8 cellular contexts compared by ENCODE assay signal in the genomic region with DNA sequence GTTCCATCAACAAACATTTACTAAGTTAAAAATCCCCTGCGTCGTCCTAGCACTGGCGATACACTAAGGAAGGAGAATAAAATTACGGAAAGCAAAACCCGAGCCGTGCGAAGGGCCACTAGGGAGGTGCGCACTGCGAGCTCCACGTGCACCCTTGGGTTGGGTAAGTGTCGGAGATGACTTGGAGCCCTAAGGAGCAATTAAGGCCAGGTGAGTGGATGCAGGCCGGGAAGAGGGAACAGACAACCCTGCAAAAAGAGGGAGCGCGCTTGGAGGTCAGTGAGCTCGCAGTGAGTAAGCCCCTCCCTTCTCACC. TPM values are rescaled to one million over a fixed set of nuclear protein-coding genes. Genes with fewer than 3 reads are reported as not detected.
A peak's percentile ranks its signal among the peaks of the same experiment; 100 is the strongest.
DNase-seq lines count a peak whose midpoint lies in the region; ATAC-seq, FAIRE-seq and TF ChIP-seq lines count a peak whose summit lies in the region.

No MANE protein-coding gene starts in this region.

- H3K9me3 ChIP-seq in tibial nerve: no peaks in the 10 kb centered on the region

- peak overlapping the region; percentile 92 for H3K27ac Mint-ChIP-seq in activated T-helper 2 cell treated with anti-CD3 and anti-CD28 coated beads, Interferon-gamma antibody, Interleukin-2, Interleukin-4, amounts not matched to agents 10 μg/mL and 5 μg/mL and 100 μg/mL, durations not matched to agents 14 hours and 24 hours and 36 hours

- no peak for TF ChIP-seq POLR2A in tibial nerve (IDR thresholded peaks at IDR 0.05)

- 0 to 1% methylated on average over 14 to 15 of the region's 15 CpGs for WGBS in tibial nerve, 2 donors

- H3K27me3 Mint-ChIP-seq in activated T-helper 2 cell treated with anti-CD3 and anti-CD28 coated beads, Interferon-gamma antibody, Interleukin-2, Interleukin-4, amounts not matched to agents 10 μg/mL and 5 μg/mL and 100 μg/mL, durations not matched to agents 14 hours and 24 hours and 36 hours (ENCODE audit: low read depth): no peaks in the 10 kb centered on the region

- intact Hi-C loops in activated T-helper 2 cell treated with anti-CD3 and anti-CD28 coated beads, Interferon-gamma antibody, Interleukin-2, Interleukin-4, amounts not matched to agents 10 μg/mL and 5 μg/mL and 100 μg/mL, durations not matched to agents 14 hours and 24 hours and 36 hours (cut with micrococcal nuclease): no loop called here
- intact Hi-C loops in left colon (cut with DNase I, micrococcal nuclease): no loop called here

- H3K4me3 Mint-ChIP-seq in activated T-helper 2 cell treated with anti-CD3 and anti-CD28 coated beads, Interferon-gamma antibody, Interleukin-2, Interleukin-4, amounts not matched to agents 10 μg/mL and 5 μg/mL and 100 μg/mL, durations not matched to agents 14 hours and 24 hours and 36 hours (ENCODE audit: low read depth): peak overlapping the region; percentile 91

- H3K27ac ChIP-seq in tibial nerve: peak overlapping the region; percentile 81 to 83 (median 82)

- no peak for FAIRE-seq in GM19239 (lab: Jason Lieb, UNC)

- H3K27me3 ChIP-seq in tibial nerve: no peaks in the 10 kb centered on the region

- no peak for DNase-seq in activated T-helper 2 cell treated with anti-CD3 and anti-CD28 coated beads, Interferon-gamma antibody, Interleukin-2, Interleukin-4, amounts not matched to agents 10 μg/mL and 5 μg/mL and 100 μg/mL, durations not matched to agents 14 hours and 24 hours and 36 hours (ENCODE audit: low spot score)
- DNase-seq in left colon: no peak
- no peak for DNase-seq in tibial nerve (ENCODE audit: low spot score in 2 of 2)
- no peak for DNase-seq in iPS-NIHi11 (ENCODE audit: low spot score)
- DNase-seq in GM03348 (ENCODE audit: low spot score): no peak
- no peak for DNase-seq in GM19239 (ENCODE audit: insufficient read length, low spot score)

- peaks cover 0 to 23% (median 4%) of the 10 kb centered on the region in 4 donors for H3K4me1 ChIP-seq in tibial nerve

- H3K36me3 ChIP-seq in tibial nerve: peaks cover 0 to 29% (median 0%) of the 10 kb centered on the region in 3 donors

- peaks cover 36% of the 10 kb centered on the region for H3K36me3 Mint-ChIP-seq in activated T-helper 2 cell treated with anti-CD3 and anti-CD28 coated beads, Interferon-gamma antibody, Interleukin-2, Interleukin-4, amounts not matched to agents 10 μg/mL and 5 μg/mL and 100 μg/mL, durations not matched to agents 14 hours and 24 hours and 36 hours (ENCODE audit: low read depth)

- TF ChIP-seq EP300 in tibial nerve (IDR thresholded peaks at IDR 0.05): no peak

- peaks cover 14% of the 10 kb centered on the region for H3K4me1 Mint-ChIP-seq in activated T-helper 2 cell treated with anti-CD3 and anti-CD28 coated beads, Interferon-gamma antibody, Interleukin-2, Interleukin-4, amounts not matched to agents 10 μg/mL and 5 μg/mL and 100 μg/mL, durations not matched to agents 14 hours and 24 hours and 36 hours (ENCODE audit: low read depth)

- no peak for TF ChIP-seq CTCF in tibial nerve (IDR thresholded peaks at IDR 0.05)

- ATAC-seq in GM18499 (IDR thresholded peaks at IDR 0.05; ENCODE audit: insufficient read depth, unreplicated experiment) (peak; percentile 4), HG02943 (IDR thresholded peaks at IDR 0.05; ENCODE audit: low read depth, unreplicated experiment) (peak; percentile 14), left colon (peak; percentile 54)

- no peaks in the 10 kb centered on the region for H3K9me3 Mint-ChIP-seq in activated T-helper 2 cell treated with anti-CD3 and anti-CD28 coated beads, Interferon-gamma antibody, Interleukin-2, Interleukin-4, amounts not matched to agents 10 μg/mL and 5 μg/mL and 100 μg/mL, durations not matched to agents 14 hours and 24 hours and 36 hours

- peak overlapping the region; percentile 81 to 97 (median 97) for H3K4me3 ChIP-seq in tibial nerve

RNA-seq across cellular contexts. Expression of a gene that starts 0.7 kb away (rescaled TPM):
- total RNA-seq in activated T-helper 2 cell treated with anti-CD3 and anti-CD28 coated beads, Interferon-gamma antibody, Interleukin-2, Interleukin-4, amounts not matched to agents 10 μg/mL and 5 μg/mL and 100 μg/mL, durations not matched to agents 14 hours and 24 hours and 36 hours: 62.2 and 65.6 TPM in 2 replicates
- total RNA-seq in left colon (10 to 100 TPM; 10.5 to 21.5 TPM), tibial nerve (10 to 100 TPM; 13.0 to 30.6 (median 17.4) TPM)

RNA-seq across cellular contexts. Expression of a gene that starts 14.5 kb away (rescaled TPM):
- 39.6 and 45.9 TPM in 2 replicates for total RNA-seq in activated T-helper 2 cell treated with anti-CD3 and anti-CD28 coated beads, Interferon-gamma antibody, Interleukin-2, Interleukin-4, amounts not matched to agents 10 μg/mL and 5 μg/mL and 100 μg/mL, durations not matched to agents 14 hours and 24 hours and 36 hours
- total RNA-seq in left colon (10 to 100 TPM; 35.7 to 38.2 TPM), tibial nerve (10 to 100 TPM; 52.1 to 75.2 (median 61.4) TPM)

RNA-seq across cellular contexts. Expression of a gene that starts 46.8 kb away (rescaled TPM):
- total RNA-seq in activated T-helper 2 cell treated with anti-CD3 and anti-CD28 coated beads, Interferon-gamma antibody, Interleukin-2, Interleukin-4, amounts not matched to agents 10 μg/mL and 5 μg/mL and 100 μg/mL, durations not matched to agents 14 hours and 24 hours and 36 hours: 0.21 and 0.30 TPM in 2 replicates
- total RNA-seq in left colon (not detected), tibial nerve (not detected)

Comparison
In these comparisons a context has a peak if more than half of its experiments do, and no peak if none do; other contexts are left out.
1. ATAC-seq: peak in every context shown above with its lines; median percentile 54 in left colon; 14 in HG02943; 4 in GM18499.